2 cellular contexts compared by ENCODE assay signal in the genomic region with DNA sequence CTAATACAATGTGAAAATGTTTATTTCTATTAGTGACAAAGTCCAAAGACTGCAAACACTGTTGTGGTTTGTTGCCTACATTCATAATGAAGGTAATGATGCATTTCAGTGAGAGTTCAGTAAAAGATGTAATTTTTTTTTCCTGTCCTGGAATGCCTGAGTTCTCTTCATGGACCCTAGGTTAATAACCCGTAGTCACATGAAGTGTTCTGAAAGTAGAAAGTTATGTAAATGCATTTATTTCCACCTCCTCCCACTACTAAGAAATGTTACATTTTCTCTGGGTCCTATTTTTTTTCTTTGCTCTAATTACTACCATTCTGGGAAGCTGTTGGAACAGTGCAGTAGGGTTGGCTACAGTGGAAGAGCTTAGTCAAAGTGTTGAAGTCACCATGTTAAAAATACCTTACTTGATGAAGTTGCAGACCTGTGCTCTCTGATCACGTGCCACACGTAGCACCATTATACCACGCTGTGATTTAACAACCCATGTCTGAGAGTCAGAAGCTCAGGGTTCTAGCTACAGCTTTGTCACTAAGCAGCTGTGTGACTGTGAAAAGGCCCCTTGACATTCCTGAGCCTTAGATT.
TF ChIP-seq lines count a peak whose summit lies in the region.

No MANE protein-coding gene starts in this region.

TF ChIP-seq in liver, 16 proteins besides CTCF, POLR2A, EP300 and RAD21:
- TF ChIP-seq, protein P1, sequence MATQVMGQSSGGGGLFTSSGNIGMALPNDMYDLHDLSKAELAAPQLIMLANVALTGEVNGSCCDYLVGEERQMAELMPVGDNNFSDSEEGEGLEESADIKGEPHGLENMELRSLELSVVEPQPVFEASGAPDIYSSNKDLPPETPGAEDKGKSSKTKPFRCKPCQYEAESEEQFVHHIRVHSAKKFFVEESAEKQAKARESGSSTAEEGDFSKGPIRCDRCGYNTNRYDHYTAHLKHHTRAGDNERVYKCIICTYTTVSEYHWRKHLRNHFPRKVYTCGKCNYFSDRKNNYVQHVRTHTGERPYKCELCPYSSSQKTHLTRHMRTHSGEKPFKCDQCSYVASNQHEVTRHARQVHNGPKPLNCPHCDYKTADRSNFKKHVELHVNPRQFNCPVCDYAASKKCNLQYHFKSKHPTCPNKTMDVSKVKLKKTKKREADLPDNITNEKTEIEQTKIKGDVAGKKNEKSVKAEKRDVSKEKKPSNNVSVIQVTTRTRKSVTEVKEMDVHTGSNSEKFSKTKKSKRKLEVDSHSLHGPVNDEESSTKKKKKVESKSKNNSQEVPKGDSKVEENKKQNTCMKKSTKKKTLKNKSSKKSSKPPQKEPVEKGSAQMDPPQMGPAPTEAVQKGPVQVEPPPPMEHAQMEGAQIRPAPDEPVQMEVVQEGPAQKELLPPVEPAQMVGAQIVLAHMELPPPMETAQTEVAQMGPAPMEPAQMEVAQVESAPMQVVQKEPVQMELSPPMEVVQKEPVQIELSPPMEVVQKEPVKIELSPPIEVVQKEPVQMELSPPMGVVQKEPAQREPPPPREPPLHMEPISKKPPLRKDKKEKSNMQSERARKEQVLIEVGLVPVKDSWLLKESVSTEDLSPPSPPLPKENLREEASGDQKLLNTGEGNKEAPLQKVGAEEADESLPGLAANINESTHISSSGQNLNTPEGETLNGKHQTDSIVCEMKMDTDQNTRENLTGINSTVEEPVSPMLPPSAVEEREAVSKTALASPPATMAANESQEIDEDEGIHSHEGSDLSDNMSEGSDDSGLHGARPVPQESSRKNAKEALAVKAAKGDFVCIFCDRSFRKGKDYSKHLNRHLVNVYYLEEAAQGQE (IDR thresholded peaks at IDR 0.05): no peak
- peak in 1 of 2 donors; percentile 55 for TF ChIP-seq RXRA (IDR thresholded peaks at IDR 0.05)
TF ChIP-seq in liver: peak in this region for 1.

TF ChIP-seq in HepG2, 621 proteins besides CTCF, POLR2A, EP300 and RAD21 (continued from another document):
- TF ChIP-seq, protein P2, sequence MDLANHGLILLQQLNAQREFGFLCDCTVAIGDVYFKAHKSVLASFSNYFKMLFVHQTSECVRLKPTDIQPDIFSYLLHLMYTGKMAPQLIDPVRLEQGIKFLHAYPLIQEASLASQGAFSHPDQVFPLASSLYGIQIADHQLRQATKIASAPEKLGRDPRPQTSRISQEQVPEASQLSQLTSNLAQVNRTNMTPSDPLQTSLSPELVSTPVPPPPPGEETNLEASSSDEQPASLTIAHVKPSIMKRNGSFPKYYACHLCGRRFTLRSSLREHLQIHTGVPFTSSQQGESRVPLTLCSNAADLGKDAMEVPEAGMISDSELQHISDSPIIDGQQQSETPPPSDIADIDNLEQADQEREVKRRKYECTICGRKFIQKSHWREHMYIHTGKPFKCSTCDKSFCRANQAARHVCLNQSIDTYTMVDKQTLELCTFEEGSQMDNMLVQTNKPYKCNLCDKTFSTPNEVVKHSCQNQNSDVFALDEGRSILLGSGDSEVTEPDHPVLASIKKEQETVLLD (CRISPR knock-in tag; IDR thresholded peaks at IDR 0.05; ENCODE audit: low read depth): no peak
- TF ChIP-seq TOPORS (CRISPR knock-in tag; IDR thresholded peaks at IDR 0.05) (no peak), ZNF720 (CRISPR knock-in tag; IDR thresholded peaks at IDR 0.05) (no peak), SUZ12 (IDR thresholded peaks at IDR 0.05; ENCODE audit: low read depth, low read length) (no peak), FOXJ3 (CRISPR knock-in tag; IDR thresholded peaks at IDR 0.05; ENCODE audit: borderline replicate concordance) (no peak), SYNCRIP (IDR thresholded peaks at IDR 0.05; ENCODE audit: insufficient read depth, low read depth, low read length) (no peak), ADNP (CRISPR knock-in tag; IDR thresholded peaks at IDR 0.05) (no peak), ZNF75D (CRISPR knock-in tag; IDR thresholded peaks at IDR 0.05; ENCODE audit: borderline replicate concordance) (no peak)
- TF ChIP-seq, protein P3, sequence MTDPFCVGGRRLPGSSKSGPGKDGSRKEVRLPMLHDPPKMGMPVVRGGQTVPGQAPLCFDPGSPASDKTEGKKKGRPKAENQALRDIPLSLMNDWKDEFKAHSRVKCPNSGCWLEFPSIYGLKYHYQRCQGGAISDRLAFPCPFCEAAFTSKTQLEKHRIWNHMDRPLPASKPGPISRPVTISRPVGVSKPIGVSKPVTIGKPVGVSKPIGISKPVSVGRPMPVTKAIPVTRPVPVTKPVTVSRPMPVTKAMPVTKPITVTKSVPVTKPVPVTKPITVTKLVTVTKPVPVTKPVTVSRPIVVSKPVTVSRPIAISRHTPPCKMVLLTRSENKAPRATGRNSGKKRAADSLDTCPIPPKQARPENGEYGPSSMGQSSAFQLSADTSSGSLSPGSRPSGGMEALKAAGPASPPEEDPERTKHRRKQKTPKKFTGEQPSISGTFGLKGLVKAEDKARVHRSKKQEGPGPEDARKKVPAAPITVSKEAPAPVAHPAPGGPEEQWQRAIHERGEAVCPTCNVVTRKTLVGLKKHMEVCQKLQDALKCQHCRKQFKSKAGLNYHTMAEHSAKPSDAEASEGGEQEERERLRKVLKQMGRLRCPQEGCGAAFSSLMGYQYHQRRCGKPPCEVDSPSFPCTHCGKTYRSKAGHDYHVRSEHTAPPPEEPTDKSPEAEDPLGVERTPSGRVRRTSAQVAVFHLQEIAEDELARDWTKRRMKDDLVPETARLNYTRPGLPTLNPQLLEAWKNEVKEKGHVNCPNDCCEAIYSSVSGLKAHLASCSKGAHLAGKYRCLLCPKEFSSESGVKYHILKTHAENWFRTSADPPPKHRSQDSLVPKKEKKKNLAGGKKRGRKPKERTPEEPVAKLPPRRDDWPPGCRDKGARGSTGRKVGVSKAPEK (CRISPR knock-in tag; IDR thresholded peaks at IDR 0.05; ENCODE audit: borderline replicate concordance): no peak
